In the genomic region with DNA sequence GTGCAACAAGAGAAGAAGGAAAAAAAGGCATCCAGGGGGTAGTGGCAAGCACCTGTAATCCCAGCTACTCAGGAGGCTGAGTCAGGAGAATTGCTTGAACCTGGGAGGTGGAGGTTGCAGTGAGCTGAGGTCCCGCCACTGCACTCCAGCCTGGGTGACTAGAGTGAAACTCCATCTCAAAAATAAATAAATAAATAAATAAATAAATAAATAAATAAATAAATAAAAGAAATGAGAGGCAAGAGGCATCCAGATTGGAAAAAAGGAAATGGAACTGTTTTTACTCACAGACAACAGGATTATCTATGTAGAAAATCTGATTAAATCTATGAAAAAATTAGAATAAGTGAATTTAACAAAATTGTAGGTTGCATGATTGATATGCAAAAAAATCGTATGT, we compare ENCODE assay signal across 7 cellular contexts. TPM values are rescaled to one million over a fixed set of nuclear protein-coding genes. Genes with fewer than 3 reads are reported as not detected.
"Had no signal": no experiment of that assay in that cellular context is flagged by ENCODE, and none has a peak within 500 bp of the region (broad histone marks: within the 10 kb centered on the region; RNA-seq: fewer than 3 reads in every experiment).

No MANE protein-coding gene starts in this region.

RNA-seq across cellular contexts. Expression of gene LDLRAD1, which starts 23.5 kb away (rescaled TPM):
- total RNA-seq: GM23248, GM23338, H1, H4, H7, H9, HFFc6 had no signal
- polyA plus RNA-seq: GM23248, GM23338, H1 had no signal
